8 cellular contexts compared by ENCODE assay signal in the genomic region with DNA sequence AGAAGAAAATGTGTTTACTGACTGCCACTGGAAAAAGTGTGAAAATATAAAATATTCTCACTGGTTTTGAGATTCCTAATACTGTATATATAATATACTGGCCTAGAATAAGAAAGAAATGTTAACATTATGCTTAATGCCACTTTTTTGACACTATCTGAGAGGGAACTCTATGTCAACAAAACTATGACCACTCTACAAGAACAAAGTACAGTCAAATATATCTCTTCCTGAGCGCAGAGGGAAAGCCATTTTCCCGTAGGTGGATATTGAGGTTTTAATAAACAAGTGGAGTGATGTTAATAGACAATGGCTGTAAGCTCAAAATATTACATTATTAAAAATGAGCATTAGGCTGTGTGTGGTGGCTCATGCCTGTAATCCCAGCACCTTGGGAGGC.
"Had no signal": no experiment of that assay in that cellular context is flagged by ENCODE, and none has a peak within 500 bp of the region (broad histone marks: within the 10 kb centered on the region; RNA-seq: fewer than 3 reads in every experiment).

No MANE protein-coding gene starts in this region.

- FAIRE-seq: G401.6, GM12878, GM12891, GM12892, GM18507, GM19239 had no signal

- H3K4me3 ChIP-seq: GM12878 had no signal

- DNase-seq: GDM1, GF-D8 had no signal

- ATAC-seq: GM12878 had no signal
